In the genomic region with DNA sequence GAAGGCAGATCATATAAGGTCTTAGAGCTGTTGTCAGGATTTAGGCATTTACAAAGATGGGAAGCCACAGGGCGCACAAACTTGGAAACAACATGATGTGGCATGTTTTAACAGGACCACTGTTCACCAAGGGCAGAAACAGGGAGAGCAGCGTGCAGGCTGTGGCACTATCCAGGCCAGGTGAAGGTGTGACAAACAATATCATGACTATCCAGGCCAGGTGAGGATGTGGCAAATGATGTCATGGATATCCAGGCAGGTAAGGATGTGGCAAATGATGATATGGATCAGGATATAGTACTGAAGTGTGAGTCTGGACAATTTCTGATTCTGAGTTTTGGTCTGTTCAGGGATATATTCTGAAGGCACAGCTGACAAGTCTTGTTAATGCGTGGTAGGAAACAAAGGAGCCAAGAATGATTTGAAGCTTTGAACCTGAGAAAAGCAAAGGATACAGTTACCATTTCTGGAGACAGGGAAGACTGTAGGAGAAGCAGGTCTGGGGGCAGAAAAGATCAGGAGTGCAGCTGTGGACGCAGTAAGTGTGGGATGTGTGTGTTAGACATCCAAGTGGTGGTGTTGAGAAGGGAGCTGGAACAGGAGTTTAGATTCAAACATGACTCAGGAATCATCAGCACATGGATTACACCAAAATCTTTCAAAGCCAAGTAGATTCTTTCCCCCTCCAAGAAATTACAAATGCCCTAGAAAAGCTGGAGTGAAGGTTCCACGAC, we compare ENCODE assay signal across 26 cellular contexts.
"Had no signal": no experiment of that assay in that cellular context is flagged by ENCODE, and none has a peak within 500 bp of the region (broad histone marks: within the 10 kb centered on the region; RNA-seq: fewer than 3 reads in every experiment).

No MANE protein-coding gene starts in this region.

- H3K4me3 ChIP-seq: heart right ventricle, left ventricle myocardium inferior, lower lobe of right lung, mucosa of descending colon, neural progenitor cell, prostate gland, right atrium auricular region, sigmoid colon, stomach, thyroid gland had no signal

- H3K27me3 ChIP-seq: neural progenitor cell, right atrium auricular region, sigmoid colon, stomach, thyroid gland had no signal

- DNase-seq: cortex of kidney; effector memory CD8-positive, alpha-beta T cell; foreskin melanocyte; glutamatergic neuron; heart right ventricle; hippocampal formation; left cardiac atrium; left ventricle myocardium inferior; lower lobe of right lung; mesenchymal stem cell; mucosa of descending colon; naive B cell; sigmoid colon; stimulated activated CD4-positive, alpha-beta T cell treated with anti-CD3 and anti-CD28 coated beads, Interleukin-2, amount 100 ng/mL, for 24 hours; stimulated activated CD4-positive, alpha-beta T cell treated with anti-CD3 and anti-CD28 coated beads, Interleukin-4, amount 100 ng/mL, for 24 hours; stimulated activated naive CD4-positive, alpha-beta T cell treated with Interleukin-2 at 50 U/mL for 16 hours; stomach; thyroid gland had no signal

- H3K36me3 ChIP-seq: heart right ventricle, left ventricle myocardium inferior, lower lobe of right lung, neural progenitor cell, prostate gland, right atrium auricular region, sigmoid colon, stomach, thyroid gland had no signal

- ATAC-seq: effector memory CD8-positive, alpha-beta T cell; esophagus mucosa; lower lobe of right lung; mucosa of descending colon; natural killer cell treated with Interleukin-12 subunit alpha and Interleukin-12 subunit beta and Interleukin-15 and Interleukin-18, amount 100 ng/mL, for 72 hours; stimulated activated effector memory CD8-positive, alpha-beta T cell treated with anti-CD3 and anti-CD28 coated beads, Interleukin-12 subunit alpha, Interleukin-12 subunit beta, amount 100 ng/mL, for 72 hours had no signal

- FAIRE-seq: endometrium, islet of Langerhans had no signal
